In genomic region chr3:72171461-72171860, GRCh38 we compare ENCODE assay signal across 15 cellular contexts.
A peak's percentile ranks its signal among the peaks of the same experiment; 100 is the strongest.
DNase-seq lines count a peak whose midpoint lies in the region; ATAC-seq and TF ChIP-seq lines count a peak whose summit lies in the region.
"Had no signal": no experiment of that assay in that cellular context is flagged by ENCODE, and none has a peak within 500 bp of the region (broad histone marks: within the 10 kb centered on the region; RNA-seq: fewer than 3 reads in every experiment).

No MANE protein-coding gene starts in this region.

- peak; percentile 53 for ATAC-seq in stimulated activated naive CD8-positive, alpha-beta T cell treated with anti-CD3 and anti-CD28 coated beads, Interleukin-15, Interleukin-2, amounts not matched to agents 100 U/mL and 50 U/mL, for 24 hours
- ATAC-seq in stimulated activated naive CD8-positive, alpha-beta T cell treated with anti-CD3 and anti-CD28 coated beads, Interleukin-15, amount 100 ng/mL, for 72 hours = no peak
- ATAC-seq in heart left ventricle (peak in 3 of 4 donors; percentile 37 to 78 (median 74)), GM21515 (IDR thresholded peaks at IDR 0.05; ENCODE audit: unreplicated experiment) (no peak)
- ATAC-seq: activated CD8-positive, alpha-beta memory T cell treated with anti-CD3 and anti-CD28 coated beads, Interleukin-2, amount 10 ng/mL, durations not matched to agents 7 days and 5 days; PC-3 had no signal

- peaks cover 3% of the 10 kb centered on the region for H3K4me1 Mint-ChIP-seq in stimulated activated naive CD8-positive, alpha-beta T cell treated with anti-CD3 and anti-CD28 coated beads, Interleukin-15, amount 100 ng/mL, for 72 hours

- peaks cover 30% of the 10 kb centered on the region for H3K27me3 Mint-ChIP-seq in stimulated activated naive CD8-positive, alpha-beta T cell treated with anti-CD3 and anti-CD28 coated beads, Interleukin-15, amount 100 ng/mL, for 72 hours

- WGBS in heart left ventricle, 4 donors = 67 to 73% (median 71%) methylated on average over 6 of the region's 6 CpGs

- peaks cover 0 to 33% (median 6%) of the 10 kb centered on the region in 12 donors for H3K4me1 ChIP-seq in heart left ventricle

- peaks cover 0 to 9% (median 0%) of the 10 kb centered on the region in 12 donors for H3K9me3 ChIP-seq in heart left ventricle
- H3K9me3 ChIP-seq: neutrophil had no signal

- no peak for TF ChIP-seq CTCF in heart left ventricle (IDR thresholded peaks at IDR 0.05)

- H3K4me3 ChIP-seq in heart left ventricle = peak overlapping the region in 1 of 12 donors; percentile 12

- H3K36me3 ChIP-seq in heart left ventricle = no peaks in the 10 kb centered on the region
- H3K36me3 ChIP-seq: neutrophil had no signal

- no peak overlapping the region for H3K4me3 Mint-ChIP-seq in stimulated activated naive CD8-positive, alpha-beta T cell treated with anti-CD3 and anti-CD28 coated beads, Interleukin-15, amount 100 ng/mL, for 72 hours
- H3K4me3 Mint-ChIP-seq: activated CD8-positive, alpha-beta memory T cell treated with anti-CD3 and anti-CD28 coated beads, Interleukin-2, amount 10 ng/mL, durations not matched to agents 7 days and 5 days; HFFc6 had no signal

- no peak overlapping the region for H3K27ac Mint-ChIP-seq in stimulated activated naive CD8-positive, alpha-beta T cell treated with anti-CD3 and anti-CD28 coated beads, Interleukin-15, amount 100 ng/mL, for 72 hours
- H3K27ac Mint-ChIP-seq: activated CD8-positive, alpha-beta memory T cell treated with anti-CD3 and anti-CD28 coated beads, Interleukin-2, amount 10 ng/mL, durations not matched to agents 7 days and 5 days; HFFc6 had no signal

- H3K9me3 Mint-ChIP-seq in stimulated activated naive CD8-positive, alpha-beta T cell treated with anti-CD3 and anti-CD28 coated beads, Interleukin-15, amount 100 ng/mL, for 72 hours = peaks cover 0 to 6% of the 10 kb centered on the region in 2 donors

- no peak for DNase-seq in stimulated activated naive CD8-positive, alpha-beta T cell treated with anti-CD3 and anti-CD28 coated beads, Interleukin-15, Interleukin-2, amounts not matched to agents 100 U/mL and 50 U/mL, for 24 hours
- DNase-seq in stimulated activated naive CD8-positive, alpha-beta T cell treated with anti-CD3 and anti-CD28 coated beads, Interleukin-15, amount 100 ng/mL, for 72 hours = no peak
- DNase-seq in heart left ventricle = peak in 1 of 5 donors; percentile 39
- DNase-seq in pons (ENCODE audit: low spot score) = peak; percentile 97
- no peak for DNase-seq in NCI-H1092 treated with DMSO at 0.1 percent for 48 hours (lab: John Stamatoyannopoulos, UW)
- DNase-seq in activated naive CD4-positive, alpha-beta T cell treated with Interleukin-2 at 50 U/mL for 16 hours = no peak
- DNase-seq in SIG-M5 (lab: John Stamatoyannopoulos, UW) = no peak
- DNase-seq: ACHN; activated CD8-positive, alpha-beta memory T cell treated with anti-CD3 and anti-CD28 coated beads, Interleukin-2, amount 10 ng/mL, durations not matched to agents 7 days and 5 days; HFFc6; Karpas-422; PC-3; T-helper 9 cell had no signal

- no peak for TF ChIP-seq POLR2A in heart left ventricle (IDR thresholded peaks at IDR 0.05)

- H3K27me3 ChIP-seq in heart left ventricle = no peaks in the 10 kb centered on the region

- intact Hi-C loops in heart left ventricle (cut with DNase I) = no loop called here

- H3K27ac ChIP-seq in heart left ventricle = peak overlapping the region in 6 of 12 donors; percentile 26 to 72 (median 59)
- H3K27ac ChIP-seq: neutrophil had no signal

Comparison
In these comparisons a context has a peak if more than half of its experiments do, and no peak if none do; other contexts are left out.
1. ATAC-seq: peak in stimulated activated naive CD8-positive, alpha-beta T cell treated with anti-CD3 and anti-CD28 coated beads, Interleukin-15, Interleukin-2, amounts not matched to agents 100 U/mL and 50 U/mL, for 24 hours (single experiment) and heart left ventricle (3 of 4); none in stimulated activated naive CD8-positive, alpha-beta T cell treated with anti-CD3 and anti-CD28 coated beads, Interleukin-15, amount 100 ng/mL, for 72 hours (single experiment) and GM21515 (single experiment).